8 cellular contexts compared by ENCODE assay signal in the genomic region with DNA sequence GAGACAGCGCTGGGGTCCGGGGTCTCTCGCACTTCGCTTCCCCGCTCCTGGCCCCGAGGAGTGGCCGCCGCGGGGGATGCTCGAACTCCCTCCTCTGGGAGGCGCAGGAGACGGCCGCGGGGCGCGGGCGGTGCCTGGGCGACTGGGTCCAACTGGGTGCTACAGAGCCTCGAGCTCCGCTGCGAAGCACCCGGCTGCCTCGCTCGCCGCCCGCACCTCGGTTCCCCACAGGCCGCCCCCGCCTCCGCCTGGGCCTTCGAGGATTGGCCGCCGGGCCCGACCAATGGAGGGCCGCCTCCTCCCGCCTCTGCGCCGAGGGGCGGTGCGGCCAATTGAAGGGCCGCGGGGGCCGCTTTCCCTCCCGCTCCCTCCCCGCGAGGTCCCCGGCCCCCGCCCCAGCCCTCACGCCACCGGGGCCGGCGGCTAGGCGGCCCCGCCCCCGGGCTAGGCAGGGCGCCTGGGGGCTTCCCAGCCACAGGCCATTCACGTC. TPM values are rescaled to one million over a fixed set of nuclear protein-coding genes. Genes with fewer than 3 reads are reported as not detected.
A peak's percentile ranks its signal among the peaks of the same experiment; 100 is the strongest.
DNase-seq lines count a peak whose midpoint lies in the region; ATAC-seq and TF ChIP-seq lines count a peak whose summit lies in the region.

Gene CNN3, minus strand, starts transcription at position 196 of the 490 bp plus-strand sequence. CDS start 216 bp downstream, outside the sequence.

- peak; percentile 67 for TF ChIP-seq POLR2A in erythroblast (IDR thresholded peaks at IDR 0.05; ENCODE audit: low read length)

- peak; percentile 96 for DNase-seq in AG20443 (ENCODE audit: low spot score)
- DNase-seq in GM19240 (ENCODE audit: insufficient read length, low spot score) = peak; percentile 47
- DNase-seq in NCI-H748 (lab: John Stamatoyannopoulos, UW; ENCODE audit: unreplicated experiment) = peak; percentile 92
- peak; percentile 70 to 78 for DNase-seq in activated T-cell treated with anti-CD3 and anti-CD28 coated beads, Interleukin-2, amount 50 U/mL, for 48 hours
- peak; percentile 73 to 85 for DNase-seq in erythroblast (lab: John Stamatoyannopoulos, UW)
- peak; percentile 92 for DNase-seq in mucosa of gallbladder (ENCODE audit: low spot score)
- DNase-seq in stimulated activated CD8-positive, alpha-beta memory T cell treated with anti-CD3 and anti-CD28 coated beads, Interleukin-4, amount 100 ng/mL, for 1 hour (ENCODE audit: low read depth in 2 of 2, low spot score in 1 of 2) = peak; percentile 18 to 38

- ATAC-seq in HG03442 (IDR thresholded peaks at IDR 0.05; ENCODE audit: unreplicated experiment) = peak; percentile 88

RNA-seq across cellular contexts. Expression of gene CNN3, which starts in this region (rescaled TPM):
- 171 TPM for total RNA-seq in mucosa of gallbladder

Comparison
In these comparisons a context has a peak if more than half of its experiments do, and no peak if none do; other contexts are left out.
1. Peak in every context shown above with its lines: DNase-seq and ATAC-seq.
2. DNase-seq: peak in every context shown above with its lines; median percentile 96 in AG20443; 92 in NCI-H748; 92 in mucosa of gallbladder; 79 in erythroblast; 74 in activated T-cell treated with anti-CD3 and anti-CD28 coated beads, Interleukin-2, amount 50 U/mL, for 48 hours; 47 in GM19240; 28 in stimulated activated CD8-positive, alpha-beta memory T cell treated with anti-CD3 and anti-CD28 coated beads, Interleukin-4, amount 100 ng/mL, for 1 hour.